8 cellular contexts compared by ENCODE assay signal in the genomic region with DNA sequence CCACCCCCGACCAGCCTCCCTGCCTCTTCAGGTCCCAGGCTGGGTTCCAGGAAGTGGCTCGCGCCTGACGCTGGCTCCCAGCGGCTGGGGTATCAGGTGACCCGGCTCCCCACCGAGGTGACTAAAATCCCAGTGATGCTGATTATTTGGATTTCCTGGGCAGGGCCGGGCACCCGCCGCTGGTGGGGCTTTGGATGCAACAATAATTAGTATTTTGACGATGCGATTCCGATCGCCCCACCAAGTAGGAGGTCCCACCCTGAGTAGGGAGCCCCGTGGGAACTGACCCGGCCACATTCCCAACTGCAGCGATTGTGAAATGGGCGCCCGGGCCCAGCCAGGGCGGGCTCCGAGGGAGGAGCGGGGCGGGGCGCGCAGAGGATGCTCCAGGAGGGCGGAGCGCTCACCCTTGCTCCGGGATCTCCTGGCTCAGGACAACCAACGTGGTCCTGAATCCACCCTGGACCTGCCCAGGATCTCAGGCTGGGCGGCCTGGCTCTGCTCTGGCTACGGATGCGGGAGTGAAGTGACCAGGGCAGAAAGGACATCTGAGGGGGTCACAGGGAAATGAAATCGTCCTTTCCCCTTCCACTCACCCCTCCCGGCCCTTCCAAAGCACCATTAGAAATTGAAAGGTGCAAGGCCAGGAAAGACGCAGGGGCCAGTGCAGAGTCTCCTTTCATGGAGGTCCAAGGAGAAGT. TPM values are rescaled to one million over a fixed set of nuclear protein-coding genes. Genes with fewer than 3 reads are reported as not detected.
DNase-seq lines count a peak whose midpoint lies in the region; ATAC-seq, FAIRE-seq and TF ChIP-seq lines count a peak whose summit lies in the region.

No MANE protein-coding gene starts in this region.

- H3K4me1 ChIP-seq in ES-I3 (ENCODE audit: insufficient read depth, low read length) (peaks cover 41% of the 10 kb centered on the region), NT2/D1 (ENCODE audit: insufficient read depth, insufficient read length) (peaks cover 6% of the 10 kb centered on the region), endothelial cell of umbilical vein (ENCODE audit: control insufficient read depth, extremely low read depth, insufficient read depth, low read length) (peaks cover 50% of the 10 kb centered on the region)

- peaks cover 0 to 14% (median 4%) of the 10 kb centered on the region in 3 donors for H3K27me3 Mint-ChIP-seq in naive B cell

- H3K27me3 ChIP-seq in NT2/D1 (ENCODE audit: insufficient read depth, insufficient read length) (no peaks in the 10 kb centered on the region), endothelial cell of umbilical vein (ENCODE audit: control insufficient read depth in 2 of 2, insufficient read depth in 2 of 2, low read length in 2 of 2) (no peaks in the 10 kb centered on the region)

- TF ChIP-seq POLR2A in endothelial cell of umbilical vein (IDR thresholded peaks at IDR 0.05; ENCODE audit: low read depth, low read length) = no peak

- POLR2A ChIA-PET in endothelial cell of umbilical vein (lab: Charles Lee) = no interaction called here

- H3K36me3 ChIP-seq in ES-I3 (ENCODE audit: insufficient read depth, low read length) (no peaks in the 10 kb centered on the region), NT2/D1 (ENCODE audit: insufficient read depth, insufficient read length, low read length) (no peaks in the 10 kb centered on the region), endothelial cell of umbilical vein (ENCODE audit: control insufficient read depth in 2 of 2, extremely low read depth in 1 of 2, insufficient read depth in 2 of 2, low read length in 2 of 2) (no peaks in the 10 kb centered on the region)

- TF ChIP-seq CTCF in endothelial cell of umbilical vein (IDR thresholded peaks at IDR 0.05; ENCODE audit: extremely low read depth in 1 of 2, insufficient read depth in 1 of 2, low read depth in 1 of 2, low read length in 2 of 2) (no peak), GM10266 (IDR thresholded peaks at IDR 0.05; ENCODE audit: control insufficient read depth, insufficient read depth, low read depth, missing control alignments) (no peak)

- no TSS peak for BruUV-seq in endothelial cell of umbilical vein (replicated peaks; lab: Mats Ljungman, UMichigan)

- no peaks in the 10 kb centered on the region for H3K36me3 Mint-ChIP-seq in naive B cell

- no peak overlapping the region for H3K4me2 ChIP-seq in endothelial cell of umbilical vein (ENCODE audit: insufficient read depth, low read length)

- no peaks in the 10 kb centered on the region for H3K79me2 ChIP-seq in endothelial cell of umbilical vein (ENCODE audit: control insufficient read depth, insufficient read depth, low read length)

- peak overlapping the region; percentile 47 for H2AFZ ChIP-seq in endothelial cell of umbilical vein (ENCODE audit: low read depth, low read length)

- no peaks in the 10 kb centered on the region for H3K9me1 ChIP-seq in endothelial cell of umbilical vein (replicated peaks; ENCODE audit: control insufficient read depth, extremely low read depth, insufficient read depth, low read length)

- CTCF ChIA-PET in endothelial cell of umbilical vein (lab: Charles Lee) = interaction anchor here (1.7 kb wide), 2 partner anchors 15 to 18 kb away, joined by 8 to 9 read pairs; no protein-coding TSS in a partner anchor

- intact Hi-C loops in endothelial cell of umbilical vein (cut with micrococcal nuclease) = no loop called here

- H3K9me3 Mint-ChIP-seq in naive B cell = no peaks in the 10 kb centered on the region

- H3K27ac Mint-ChIP-seq in naive B cell = peak overlapping the region in 2 of 6 donors; percentile 47 to 91

- H4K20me1 ChIP-seq in endothelial cell of umbilical vein (replicated peaks; ENCODE audit: control insufficient read depth, extremely low read depth, insufficient read depth, low read length) = no peaks in the 10 kb centered on the region

- dilution Hi-C loops in endothelial cell of umbilical vein (cut with MboI; ENCODE audit: extremely low pct_ligation_motif_present, low sequenced_read_pairs) = no loop called here

- no peak for ATAC-seq in naive B cell (ENCODE audit: low read depth in 2 of 2)
- ATAC-seq in GM18861 (IDR thresholded peaks at IDR 0.05; ENCODE audit: unreplicated experiment) = no peak

- H3K9me3 ChIP-seq in ES-I3 (ENCODE audit: control insufficient read depth, insufficient read depth, low read length) = no peaks in the 10 kb centered on the region
- H3K9me3 ChIP-seq in NT2/D1 (ENCODE audit: insufficient read depth, low read length) = no peaks in the 10 kb centered on the region
- H3K9me3 ChIP-seq in endothelial cell of umbilical vein (replicated peaks; ENCODE audit: control insufficient read depth, insufficient read depth, low read length) = no peaks in the 10 kb centered on the region

- H3K9ac ChIP-seq in ES-I3 (ENCODE audit: low read depth, low read length) = peak overlapping the region; percentile 65
- peak overlapping the region; percentile 37 for H3K9ac ChIP-seq in NT2/D1 (ENCODE audit: insufficient read length, low read depth)
- no peak overlapping the region for H3K9ac ChIP-seq in endothelial cell of umbilical vein (replicated peaks; ENCODE audit: extremely low read depth, insufficient read depth, low read length)

- H3K4me1 Mint-ChIP-seq in naive B cell = peaks cover 21 to 33% (median 28%) of the 10 kb centered on the region in 3 donors

- DNase-seq in NT2/D1 (ENCODE audit: low read depth, low spot score) (peak; percentile 40), endothelial cell of umbilical vein (ENCODE audit: low read depth, low spot score) (no peak), naive B cell (no peak), amygdala (lab: John Stamatoyannopoulos, UW) (no peak), T-helper 2 cell (no peak), GM10266 (ENCODE audit: extremely low spot score) (no peak)

- FAIRE-seq in endothelial cell of umbilical vein (lab: Jason Lieb, UNC) = no peak

- peak overlapping the region; percentile 27 for H3K27ac ChIP-seq in endothelial cell of umbilical vein (ENCODE audit: insufficient read depth, low read depth, low read length)

- peak overlapping the region in 5 of 8 donors; percentile 15 to 65 (median 41) for H3K4me3 Mint-ChIP-seq in naive B cell

- H3K4me3 ChIP-seq in NT2/D1 (ENCODE audit: insufficient read length, low read depth) (peak overlapping the region; percentile 19), endothelial cell of umbilical vein (replicated peaks in 1 of 3; ENCODE audit: insufficient read depth in 1 of 3, low read depth in 1 of 3, low read length in 3 of 3) (no peak overlapping the region)

TF ChIP-seq in endothelial cell of umbilical vein, 7 proteins besides CTCF, POLR2A, EP300 and RAD21:
- TF ChIP-seq POLR2AphosphoS5 (IDR thresholded peaks at IDR 0.05; ENCODE audit: insufficient read depth, low read depth, low read length) (no peak), JUN (IDR thresholded peaks at IDR 0.05; ENCODE audit: borderline replicate concordance, insufficient read depth, insufficient read length, low read depth) (no peak), MYC (IDR thresholded peaks at IDR 0.05; ENCODE audit: low read depth, low read length) (no peak), GATA2 (IDR thresholded peaks at IDR 0.05; ENCODE audit: insufficient read depth, insufficient read length, low read depth, low read length) (no peak), FOS (IDR thresholded peaks at IDR 0.05; ENCODE audit: borderline replicate concordance, insufficient read depth, low read length) (no peak), EZH2 (IDR thresholded peaks at IDR 0.05; ENCODE audit: borderline replicate concordance, low read depth, low read length, severe bottlenecking) (no peak)
- TF ChIP-seq, protein P1, sequence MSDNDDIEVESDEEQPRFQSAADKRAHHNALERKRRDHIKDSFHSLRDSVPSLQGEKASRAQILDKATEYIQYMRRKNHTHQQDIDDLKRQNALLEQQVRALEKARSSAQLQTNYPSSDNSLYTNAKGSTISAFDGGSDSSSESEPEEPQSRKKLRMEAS (IDR thresholded peaks at IDR 0.05; ENCODE audit: insufficient read depth, insufficient read length) = no peak

RNA-seq across cellular contexts. Expression of gene DUSP5, which starts 32.6 kb away (rescaled TPM):
- total RNA-seq in endothelial cell of umbilical vein = 12.2 and 12.6 TPM in 2 replicates
- polyA plus RNA-seq in endothelial cell of umbilical vein (17.5 and 25.2 TPM in 2 replicates), naive B cell (ENCODE audit: low read depth in 6 of 6) (10 to 100 TPM in 5 of 6 donors, 1 to 10 TPM in 1; 6.0 to 29.7 (median 22.6) TPM)
- polyA plus RNA-seq in endothelial cell of umbilical vein (2011; cell fraction: cytosol; rRNA removed) = 24.1 and 27.8 TPM in 2 replicates
- 49.2 and 70.2 TPM in 2 replicates for polyA plus RNA-seq in endothelial cell of umbilical vein (2011; cell fraction: nucleus; rRNA removed)
- polyA plus RNA-seq in endothelial cell of umbilical vein (2012) = 16.4 and 20.9 TPM in 2 replicates
- polyA minus RNA-seq in endothelial cell of umbilical vein = 29.2 and 38.4 TPM in 2 replicates
- 32.1 TPM for polyA minus RNA-seq in endothelial cell of umbilical vein (2011; cell fraction: cytosol; rRNA and poly(A)+ RNA removed)
- 53.7 and 58.1 TPM in 2 replicates for polyA minus RNA-seq in endothelial cell of umbilical vein (2011; cell fraction: nucleus; rRNA and poly(A)+ RNA removed)

RNA-seq across cellular contexts. Expression of gene SMC3, which starts 37.2 kb away (rescaled TPM):
- total RNA-seq in endothelial cell of umbilical vein = 44.2 and 45.0 TPM in 2 replicates
- polyA plus RNA-seq in endothelial cell of umbilical vein (3.1 and 5.5 TPM in 2 replicates), naive B cell (ENCODE audit: low read depth in 6 of 6) (100 to 1,000 TPM in 1 of 6 donors, 10 to 100 TPM in 5; 27.4 to 101 (median 85.4) TPM)
- polyA plus RNA-seq in endothelial cell of umbilical vein (2011; cell fraction: cytosol; rRNA removed) = 10.8 and 12.9 TPM in 2 replicates
- 10.5 and 16.9 TPM in 2 replicates for polyA plus RNA-seq in endothelial cell of umbilical vein (2011; cell fraction: nucleus; rRNA removed)
- polyA plus RNA-seq in endothelial cell of umbilical vein (2012) = 29.2 and 38.9 TPM in 2 replicates
- 8.4 and 8.5 TPM in 2 replicates for polyA minus RNA-seq in endothelial cell of umbilical vein
- polyA minus RNA-seq in endothelial cell of umbilical vein (2011; cell fraction: cytosol; rRNA and poly(A)+ RNA removed) = 19.0 TPM
- polyA minus RNA-seq in endothelial cell of umbilical vein (2011; cell fraction: nucleus; rRNA and poly(A)+ RNA removed) = 5.5 and 8.2 TPM in 2 replicates
